In genomic region chr17:21293846-21294240, GRCh38 we compare ENCODE assay signal across 1 cellular context.
TF ChIP-seq lines count a peak whose summit lies in the region.

No MANE protein-coding gene starts in this region.

TF ChIP-seq in H1, 55 proteins besides CTCF, POLR2A, EP300 and RAD21:
- no peak for TF ChIP-seq SAP30 (IDR thresholded peaks at IDR 0.05; ENCODE audit: insufficient read depth, insufficient replicate concordance, low read length)
- TF ChIP-seq KDM5A (IDR thresholded peaks at IDR 0.05; ENCODE audit: low read length): no peak
- no peak for TF ChIP-seq JUN (IDR thresholded peaks at IDR 0.05; ENCODE audit: low read depth, low read length)
- no peak for TF ChIP-seq HDAC2 (IDR thresholded peaks at IDR 0.05; ENCODE audit: borderline replicate concordance in 1 of 2, low read depth in 2 of 2, low read length in 2 of 2)
- TF ChIP-seq BACH1 (IDR thresholded peaks at IDR 0.05; ENCODE audit: low read length): no peak
- no peak for TF ChIP-seq E2F6 (IDR thresholded peaks at IDR 0.05)
- TF ChIP-seq YY1 (IDR thresholded peaks at IDR 0.05; ENCODE audit: low read depth, low read length): no peak
- no peak for TF ChIP-seq BRCA1 (IDR thresholded peaks at IDR 0.05; ENCODE audit: low read depth, low read length)
- no peak for TF ChIP-seq GTF2F1 (IDR thresholded peaks at IDR 0.05; ENCODE audit: borderline replicate concordance, low read depth, low read length)
- no peak for TF ChIP-seq ATF3 (IDR thresholded peaks at IDR 0.05; ENCODE audit: insufficient read depth, low read depth, low read length)
- no peak for TF ChIP-seq SRF (IDR thresholded peaks at IDR 0.05; ENCODE audit: low read depth, low read length)
- TF ChIP-seq CBX8 (IDR thresholded peaks at IDR 0.05; ENCODE audit: borderline replicate concordance, low read depth, low read length): no peak
- TF ChIP-seq NANOG (IDR thresholded peaks at IDR 0.05; ENCODE audit: insufficient read depth, low read depth, low read length, poor library complexity, severe bottlenecking): no peak
- TF ChIP-seq CREB1 (IDR thresholded peaks at IDR 0.05): no peak
- TF ChIP-seq KDM1A (IDR thresholded peaks at IDR 0.05; ENCODE audit: borderline replicate concordance, low read length): no peak
- TF ChIP-seq POLR2AphosphoS5 (IDR thresholded peaks at IDR 0.05; ENCODE audit: low read depth, low read length): no peak
- TF ChIP-seq RNF2 (IDR thresholded peaks at IDR 0.05; ENCODE audit: borderline replicate concordance, low read depth, low read length, missing control alignments, poor library complexity, severe bottlenecking): no peak
- no peak for TF ChIP-seq EZH2 (IDR thresholded peaks at IDR 0.05; ENCODE audit: low read depth, low read length, severe bottlenecking)
- TF ChIP-seq SIRT6 (IDR thresholded peaks at IDR 0.05; ENCODE audit: low read length): no peak
